Comparison of ENCODE assay signal across 23 cellular contexts in the genomic region with DNA sequence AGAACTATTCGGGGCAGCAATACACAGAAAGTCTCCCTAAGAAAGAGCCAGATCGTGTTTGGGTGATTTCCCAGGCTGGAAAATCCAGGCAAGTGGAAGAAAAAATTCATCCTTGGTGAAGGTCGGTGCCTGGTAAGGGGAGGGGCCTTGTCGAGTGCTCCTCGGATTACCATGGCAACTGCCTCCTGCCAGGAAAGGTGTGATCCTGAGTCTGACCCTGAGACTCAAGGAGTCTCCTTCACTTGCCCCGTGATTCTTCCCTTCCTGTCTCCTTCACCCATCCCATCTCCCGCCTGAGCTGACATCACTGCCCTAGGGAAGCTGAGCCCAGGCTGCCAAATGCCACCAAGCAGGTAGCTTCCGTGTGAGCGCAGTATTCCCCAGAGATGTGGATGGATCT.
DNase-seq lines count a peak whose midpoint lies in the region; ATAC-seq and TF ChIP-seq lines count a peak whose summit lies in the region.
"Had no signal": no experiment of that assay in that cellular context is flagged by ENCODE, and none has a peak within 500 bp of the region (broad histone marks: within the 10 kb centered on the region; RNA-seq: fewer than 3 reads in every experiment).

No MANE protein-coding gene starts in this region.

- H3K27ac Mint-ChIP-seq in endodermal cell (no peak overlapping the region), nephron (peak overlapping the region in 2 of 3 experiments; percentile 71 to 87)
- H3K27ac Mint-ChIP-seq: CD8-positive, alpha-beta memory T cell had no signal

- CTCF ChIA-PET in IMR-90 (lab: Yijun Ruan, JAX) = no interaction called here

- H3K9me3 Mint-ChIP-seq in endodermal cell (no peaks in the 10 kb centered on the region), nephron (peaks cover 3% of the 10 kb centered on the region)

- dilution Hi-C loops in IMR-90 (cut with HindIII; ENCODE audit: low sequenced_read_pairs, unreplicated experiment) = no loop called here

- no peak for TF ChIP-seq RAD21 in IMR-90 (IDR thresholded peaks at IDR 0.05; ENCODE audit: low read length)

- in situ Hi-C loops in IMR-90 (cut with MboI; ENCODE audit: low sequenced_read_pairs) = no loop called here

- no peak overlapping the region for H2AFZ ChIP-seq in IMR-90 (replicated peaks; ENCODE audit: low read length, poor library complexity)

- H3K79me1 ChIP-seq in IMR-90 (ENCODE audit: low read depth in 1 of 2, low read length in 2 of 2) = no peaks in the 10 kb centered on the region

- H3K4me1 Mint-ChIP-seq in endodermal cell (no peaks in the 10 kb centered on the region), nephron (peaks cover 52% of the 10 kb centered on the region)
- H3K4me1 Mint-ChIP-seq: CD8-positive, alpha-beta memory T cell had no signal

- H3K56ac ChIP-seq in IMR-90 (ENCODE audit: extremely low read depth, insufficient read depth, low read length) = no peak overlapping the region

- H3K14ac ChIP-seq in IMR-90 (replicated peaks; ENCODE audit: low read depth, low read length) = no peak overlapping the region

- BruUV-seq in IMR-90 (replicated peaks; lab: Mats Ljungman, UMichigan) = no TSS peak

- H4K20me1 ChIP-seq in BLaER1 (no peaks in the 10 kb centered on the region), IMR-90 (ENCODE audit: insufficient read depth, low read length) (no peaks in the 10 kb centered on the region)

- peak overlapping the region; percentile 48; the same call in 1 of the 2 replicates for H2BK120ac ChIP-seq in IMR-90 (ENCODE audit: low read depth, low read length)

- H3K9me3 ChIP-seq in BLaER1 (peaks cover 13% of the 10 kb centered on the region), IMR-90 (ENCODE audit: control insufficient read depth, insufficient read depth, low read length) (peaks cover 3% of the 10 kb centered on the region), endodermal cell (ENCODE audit: control insufficient read depth, low read length) (no peaks in the 10 kb centered on the region)
- H3K9me3 ChIP-seq: SJCRH30 had no signal

- H4K8ac ChIP-seq in IMR-90 (ENCODE audit: low read depth in 2 of 2, low read length in 2 of 2) = no peak overlapping the region

- H3K36me3 Mint-ChIP-seq in endodermal cell (ENCODE audit: low read depth) (no peaks in the 10 kb centered on the region), nephron (ENCODE audit: low read depth) (peaks cover 15% of the 10 kb centered on the region)
- H3K36me3 Mint-ChIP-seq: CD8-positive, alpha-beta memory T cell had no signal

- no peak overlapping the region for H2BK5ac ChIP-seq in IMR-90 (ENCODE audit: low read depth, low read length, poor library complexity, severe bottlenecking)

- H3K23ac ChIP-seq in IMR-90 (ENCODE audit: low read depth, low read length) = no peak overlapping the region

- POLR2A ChIA-PET in IMR-90 (lab: Charles Lee; ENCODE audit: unreplicated experiment) = no interaction called here

- H2BK20ac ChIP-seq in IMR-90 (ENCODE audit: low read depth, low read length) = 0 out of 2 replicates have a peak overlapping the region, but pooled peaks have one; percentile 9

- H4K5ac ChIP-seq in IMR-90 (ENCODE audit: low read depth, low read length) = no peak overlapping the region

- no peak overlapping the region for H3K4ac ChIP-seq in IMR-90 (ENCODE audit: low read depth, low read length)

- 100% methylated on average over 2 of the region's 9 CpGs; no CpG with 5 or more reads in 1 of the 2 experiments for WGBS in IMR-90 (ENCODE audit: extremely low coverage in 2 of 2, insufficient read length in 1 of 2), 2 experiments
- 59 to 71% methylated on average over 9 of the region's 9 CpGs for WGBS in endodermal cell (ENCODE audit: insufficient coverage in 1 of 2, insufficient read length in 1 of 2), 2 experiments

- H3K27me3 ChIP-seq in BLaER1 (no peaks in the 10 kb centered on the region), IMR-90 (ENCODE audit: control insufficient read depth, insufficient read depth, low read length) (peaks cover 5% of the 10 kb centered on the region; the same call in 1 of the 2 replicates), endodermal cell (ENCODE audit: control insufficient read depth, insufficient read depth, low read length, poor library complexity, severe bottlenecking) (no peaks in the 10 kb centered on the region)

- H3K4me3 Mint-ChIP-seq in endodermal cell = no peak overlapping the region
- peak overlapping the region in 1 of 3 experiments; percentile 32 for H3K4me3 Mint-ChIP-seq in nephron
- H3K4me3 Mint-ChIP-seq: CD8-positive, alpha-beta memory T cell had no signal

- no peaks in the 10 kb centered on the region for H3K27me3 Mint-ChIP-seq in endodermal cell (ENCODE audit: insufficient read depth)
- H3K27me3 Mint-ChIP-seq in nephron (ENCODE audit: low read depth) = peaks cover 9% of the 10 kb centered on the region

- peaks cover 61% of the 10 kb centered on the region for H3K4me1 ChIP-seq in BLaER1
- peaks cover 25% of the 10 kb centered on the region for H3K4me1 ChIP-seq in IMR-90 (ENCODE audit: control insufficient read depth, insufficient read depth, low read length)
- H3K4me1 ChIP-seq in endodermal cell (ENCODE audit: control insufficient read depth, insufficient read depth, low read length) = no peaks in the 10 kb centered on the region

- peak overlapping the region; percentile 66; the same call in 1 of the 2 replicates for H2AK5ac ChIP-seq in IMR-90 (ENCODE audit: low read depth, low read length)

- no peak overlapping the region for H3K4me3 ChIP-seq in BLaER1
- no peak overlapping the region for H3K4me3 ChIP-seq in IMR-90 (ENCODE audit: insufficient read depth, low read depth, low read length)
- H3K4me3 ChIP-seq in endodermal cell (ENCODE audit: low read length) = no peak overlapping the region
- H3K4me3 ChIP-seq: GM12878, SJCRH30 had no signal

- no peak overlapping the region; the same call in 1 of the 2 replicates for H3K18ac ChIP-seq in IMR-90 (ENCODE audit: low read depth, low read length)

- no peak overlapping the region for H2BK15ac ChIP-seq in IMR-90 (ENCODE audit: low read depth, low read length)

- no peak overlapping the region for H4K91ac ChIP-seq in IMR-90 (ENCODE audit: insufficient read depth, low read depth, low read length)

- intact Hi-C loops in IMR-90 (cut with micrococcal nuclease) = no loop called here

- DNase-seq in IMR-90 = no peak
- DNase-seq in endodermal cell = peak; percentile 72
- DNase-seq in HT-29 (ENCODE audit: low spot score) = no peak
- no peak for DNase-seq in cortex of kidney (lab: John Stamatoyannopoulos, UW)
- DNase-seq: CD8-positive, alpha-beta memory T cell; DMS 273 treated with DMSO at 0.1 percent for 48 hours; DMS79; EL; GDM1; KG1; MM.1S; NCI-H2029 treated with DMSO at 0.1 percent for 48 hours; NCI-H446; NCI-H524 treated with DMSO at 0.1 percent for 48 hours; NCI-H774; SJCRH30 had no signal

- no peak overlapping the region for H2AK9ac ChIP-seq in IMR-90 (replicated peaks; ENCODE audit: low read depth, low read length, poor library complexity)

- peaks cover 20% of the 10 kb centered on the region for H3K9me1 ChIP-seq in IMR-90 (ENCODE audit: insufficient read depth, low read length)

- no peak overlapping the region for H3K9ac ChIP-seq in BLaER1
- H3K9ac ChIP-seq in IMR-90 (ENCODE audit: low read depth, low read length) = no peak overlapping the region
- H3K9ac ChIP-seq in endodermal cell (ENCODE audit: extremely low read depth, low read length, poor library complexity, severe bottlenecking) = no peak overlapping the region

- H3K36me3 ChIP-seq in BLaER1 = no peaks in the 10 kb centered on the region
- H3K36me3 ChIP-seq in IMR-90 (ENCODE audit: control insufficient read depth, insufficient read depth, low read length) = no peaks in the 10 kb centered on the region
- no peaks in the 10 kb centered on the region for H3K36me3 ChIP-seq in endodermal cell (ENCODE audit: control insufficient read depth, insufficient read depth, low read length)
- H3K36me3 ChIP-seq: SJCRH30 had no signal

- no peak for TF ChIP-seq POLR2A in IMR-90 (IDR thresholded peaks at IDR 0.05; ENCODE audit: low read depth, low read length)

- peak overlapping the region; percentile 56 for H3K4me2 ChIP-seq in BLaER1
- no peak overlapping the region for H3K4me2 ChIP-seq in IMR-90 (ENCODE audit: low read depth, low read length)

- no peak overlapping the region for H3K27ac ChIP-seq in BLaER1
- no peak overlapping the region for H3K27ac ChIP-seq in IMR-90 (ENCODE audit: insufficient read depth, low read length)
- no peak overlapping the region for H3K27ac ChIP-seq in endodermal cell (ENCODE audit: low read depth, low read length)
- H3K27ac ChIP-seq: C4-2B, SJCRH30 had no signal

- ATAC-seq in IMR-90 (ENCODE audit: low read depth) = no peak
- ATAC-seq in GM21526 (IDR thresholded peaks at IDR 0.05; ENCODE audit: low FRiP score, unreplicated experiment) = no peak
- no peak for ATAC-seq in HG02623 (IDR thresholded peaks at IDR 0.05; ENCODE audit: unreplicated experiment)
- ATAC-seq: GM12878, SK-N-SH treated with all-trans-retinoic acid at 6 μM for 48 hours had no signal

- TF ChIP-seq CTCF in IMR-90 (conservative IDR thresholded peaks at IDR 0.05; ENCODE audit: low read depth, low read length) (no peak), endodermal cell (conservative IDR thresholded peaks at IDR 0.05) (no peak), nephron (IDR thresholded peaks at IDR 0.05; ENCODE audit: unreplicated experiment in 3 of 3) (no peak)

TF ChIP-seq in IMR-90, 13 proteins besides CTCF, POLR2A, EP300 and RAD21:
- TF ChIP-seq SMC3 (IDR thresholded peaks at IDR 0.05; ENCODE audit: low read depth, low read length) (no peak), MAFK (IDR thresholded peaks at IDR 0.05; ENCODE audit: low read depth, low read length) (no peak), MAZ (IDR thresholded peaks at IDR 0.05; ENCODE audit: borderline replicate concordance, low read depth, low read length) (no peak), FOS (IDR thresholded peaks at IDR 0.05; ENCODE audit: low read depth, low read length) (no peak), RFX5 (IDR thresholded peaks at IDR 0.05; ENCODE audit: low read depth, low read length) (no peak), NFE2L2 (IDR thresholded peaks at IDR 0.05; ENCODE audit: low read depth, low read length) (no peak), BHLHE40 (IDR thresholded peaks at IDR 0.05; ENCODE audit: low read depth, low read length) (no peak), RCOR1 (IDR thresholded peaks at IDR 0.05; ENCODE audit: insufficient replicate concordance, low read length) (no peak)
- TF ChIP-seq, protein P1, sequence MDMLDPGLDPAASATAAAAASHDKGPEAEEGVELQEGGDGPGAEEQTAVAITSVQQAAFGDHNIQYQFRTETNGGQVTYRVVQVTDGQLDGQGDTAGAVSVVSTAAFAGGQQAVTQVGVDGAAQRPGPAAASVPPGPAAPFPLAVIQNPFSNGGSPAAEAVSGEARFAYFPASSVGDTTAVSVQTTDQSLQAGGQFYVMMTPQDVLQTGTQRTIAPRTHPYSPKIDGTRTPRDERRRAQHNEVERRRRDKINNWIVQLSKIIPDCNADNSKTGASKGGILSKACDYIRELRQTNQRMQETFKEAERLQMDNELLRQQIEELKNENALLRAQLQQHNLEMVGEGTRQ (IDR thresholded peaks at IDR 0.05; ENCODE audit: low read depth, low read length) = no peak
